In the genomic region with DNA sequence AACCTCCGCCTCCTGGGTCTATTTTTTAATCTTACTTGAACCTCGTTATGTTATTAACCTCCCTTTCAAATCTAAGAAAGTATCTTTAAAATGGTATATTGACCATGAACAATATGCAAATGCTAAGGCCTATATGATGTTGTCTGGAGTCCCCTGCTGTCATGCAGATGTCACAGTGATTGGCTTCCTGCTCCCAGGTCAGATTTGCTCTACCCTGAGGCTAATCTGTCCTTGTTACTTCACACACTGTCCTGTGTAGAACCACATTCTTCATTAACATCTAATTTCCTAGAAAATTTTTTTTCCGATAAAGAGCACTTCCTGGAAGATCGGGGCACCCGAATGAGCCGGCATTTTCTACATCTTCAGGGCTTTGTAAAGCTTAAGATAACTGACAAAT, we compare ENCODE assay signal across 31 cellular contexts.
"Had no signal": no experiment of that assay in that cellular context is flagged by ENCODE, and none has a peak within 500 bp of the region (broad histone marks: within the 10 kb centered on the region; RNA-seq: fewer than 3 reads in every experiment).

No MANE protein-coding gene starts in this region.

- H3K27me3 ChIP-seq: adrenal gland, body of pancreas, esophagus muscularis mucosa, foreskin keratinocyte, heart right ventricle, pancreas, sigmoid colon, uterus had no signal

- H3K4me3 ChIP-seq: adrenal gland, body of pancreas, esophagus muscularis mucosa, heart right ventricle, lower lobe of right lung, mucosa of descending colon, pancreas, prostate gland, sigmoid colon, uterus had no signal

- H3K4me1 Mint-ChIP-seq: stimulated activated effector memory CD8-positive, alpha-beta T cell treated with anti-CD3 and anti-CD28 coated beads, Interleukin-12 subunit alpha, Interleukin-12 subunit beta, amount 100 ng/mL, for 72 hours had no signal

- H3K36me3 Mint-ChIP-seq: activated naive CD8-positive, alpha-beta T cell treated with anti-CD3 and anti-CD28 coated beads for 36 hours; stimulated activated effector memory CD8-positive, alpha-beta T cell treated with anti-CD3 and anti-CD28 coated beads, Interleukin-12 subunit alpha, Interleukin-12 subunit beta, amount 100 ng/mL, for 72 hours; type B pancreatic cell had no signal

- DNase-seq: activated CD4-positive, alpha-beta T cell treated with anti-CD3 and anti-CD28 coated beads for 36 hours; activated CD4-positive, alpha-beta T cell treated with anti-CD3 and anti-CD28 coated beads, Interleukin-2, amount 50 U/mL, for 4 hours; activated CD4-positive, CD25-positive, alpha-beta regulatory T cell; activated CD8-positive, alpha-beta memory T cell treated with anti-CD3 and anti-CD28 coated beads for 24 hours; activated effector memory CD4-positive, alpha-beta T cell treated with Interleukin-2 at 50 U/mL for 16 hours; activated naive CD4-positive, alpha-beta T cell treated with anti-CD3 and anti-CD28 coated beads for 36 hours; activated naive CD8-positive, alpha-beta T cell treated with anti-CD3 and anti-CD28 coated beads for 36 hours; adrenal gland; aorta; body of pancreas; dermis blood vessel endothelial cell; effector CD4-positive, alpha-beta T cell; foreskin keratinocyte; heart right ventricle; kidney glomerular epithelial cell; lower lobe of right lung; mucosa of descending colon; nucleus accumbens; pancreas; retina; sigmoid colon; small intestine; stimulated activated CD4-positive, alpha-beta T cell treated with anti-CD3 and anti-CD28 coated beads, Interleukin-4, amount 100 ng/mL, for 24 hours; stimulated activated naive CD8-positive, alpha-beta T cell treated with anti-CD3 and anti-CD28 coated beads, Interleukin-15, amount 100 ng/mL, for 72 hours; substantia nigra; uterus had no signal

- H3K36me3 ChIP-seq: adrenal gland, esophagus muscularis mucosa, heart right ventricle, lower lobe of right lung, pancreas, prostate gland, sigmoid colon, uterus had no signal

- H3K27ac Mint-ChIP-seq: activated CD4-positive, alpha-beta T cell treated with anti-CD3 and anti-CD28 coated beads for 36 hours; activated naive CD4-positive, alpha-beta T cell treated with anti-CD3 and anti-CD28 coated beads for 36 hours; activated naive CD8-positive, alpha-beta T cell treated with anti-CD3 and anti-CD28 coated beads for 36 hours; stimulated activated effector memory CD8-positive, alpha-beta T cell treated with anti-CD3 and anti-CD28 coated beads, Interleukin-12 subunit alpha, Interleukin-12 subunit beta, amount 100 ng/mL, for 72 hours; type B pancreatic cell had no signal

- H3K4me1 ChIP-seq: adrenal gland, esophagus muscularis mucosa, foreskin keratinocyte, heart right ventricle, prostate gland, uterus had no signal

- H3K27ac ChIP-seq: adrenal gland, body of pancreas, esophagus muscularis mucosa, foreskin keratinocyte, heart right ventricle, pancreas, prostate gland, sigmoid colon, uterus had no signal

- H3K4me3 Mint-ChIP-seq: activated CD4-positive, alpha-beta T cell treated with anti-CD3 and anti-CD28 coated beads for 36 hours; activated naive CD4-positive, alpha-beta T cell treated with anti-CD3 and anti-CD28 coated beads for 36 hours; activated naive CD8-positive, alpha-beta T cell treated with anti-CD3 and anti-CD28 coated beads for 36 hours; stimulated activated effector memory CD8-positive, alpha-beta T cell treated with anti-CD3 and anti-CD28 coated beads, Interleukin-12 subunit alpha, Interleukin-12 subunit beta, amount 100 ng/mL, for 72 hours; stimulated activated naive CD8-positive, alpha-beta T cell treated with anti-CD3 and anti-CD28 coated beads, Interleukin-15, amount 100 ng/mL, for 72 hours; type B pancreatic cell had no signal

- H3K27me3 Mint-ChIP-seq: stimulated activated naive CD8-positive, alpha-beta T cell treated with anti-CD3 and anti-CD28 coated beads, Interleukin-15, amount 100 ng/mL, for 72 hours; type B pancreatic cell had no signal

- H3K9me3 Mint-ChIP-seq: activated naive CD4-positive, alpha-beta T cell treated with anti-CD3 and anti-CD28 coated beads for 36 hours; stimulated activated effector memory CD8-positive, alpha-beta T cell treated with anti-CD3 and anti-CD28 coated beads, Interleukin-12 subunit alpha, Interleukin-12 subunit beta, amount 100 ng/mL, for 72 hours; stimulated activated naive CD8-positive, alpha-beta T cell treated with anti-CD3 and anti-CD28 coated beads, Interleukin-15, amount 100 ng/mL, for 72 hours; type B pancreatic cell had no signal

- ATAC-seq: activated CD4-positive, alpha-beta T cell treated with anti-CD3 and anti-CD28 coated beads for 36 hours; body of pancreas; foreskin keratinocyte; heart right ventricle; left lobe of liver; lower lobe of right lung; mucosa of descending colon; pancreas; stimulated activated effector memory CD8-positive, alpha-beta T cell treated with anti-CD3 and anti-CD28 coated beads, Interleukin-12 subunit alpha, Interleukin-12 subunit beta, amount 100 ng/mL, for 72 hours; stimulated activated naive CD8-positive, alpha-beta T cell treated with anti-CD3 and anti-CD28 coated beads, Interleukin-15, amount 100 ng/mL, for 72 hours had no signal

- H3K9me3 ChIP-seq: adrenal gland, body of pancreas, esophagus muscularis mucosa, lower lobe of right lung, mucosa of descending colon, pancreas, prostate gland, uterus had no signal
